In the genomic region with DNA sequence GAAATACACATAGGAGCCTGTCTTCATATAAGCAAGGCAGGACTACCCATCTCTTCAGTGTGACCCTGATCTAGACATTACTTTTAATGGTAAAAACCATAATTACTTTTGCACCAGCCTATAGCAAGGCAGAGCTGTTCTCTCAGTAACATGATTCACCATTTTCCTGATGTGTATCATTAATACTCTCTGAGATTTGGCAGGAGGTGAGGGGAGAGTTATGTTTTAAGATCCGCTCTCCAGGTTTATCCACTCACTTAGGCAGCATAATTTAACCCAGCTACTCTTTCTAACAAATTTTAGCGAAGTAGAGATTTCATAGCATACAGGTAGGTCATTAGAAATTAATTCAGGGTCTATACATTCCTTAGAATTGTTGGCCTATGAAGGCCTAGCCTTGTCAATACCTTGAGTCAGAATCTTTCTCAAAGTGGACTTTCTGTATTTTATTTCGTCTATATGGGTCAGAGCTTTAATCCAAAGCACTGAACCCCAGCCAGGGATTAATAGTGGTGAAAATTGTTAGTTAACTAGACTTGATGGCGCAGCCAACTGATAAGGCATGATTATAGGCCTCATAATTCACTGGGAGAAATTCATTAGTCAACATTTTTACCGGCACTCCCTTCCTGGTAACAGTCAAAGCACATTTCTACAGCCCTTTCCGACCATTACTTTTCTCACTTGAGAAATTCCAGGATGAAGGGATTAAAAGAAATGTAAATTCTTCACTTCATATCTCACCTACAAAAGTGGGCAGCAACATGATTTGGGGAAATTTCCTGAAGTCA, we compare ENCODE assay signal across 1 cellular context.
TF ChIP-seq lines count a peak whose summit lies in the region.

No MANE protein-coding gene starts in this region.

TF ChIP-seq in GM23338, 12 proteins besides CTCF, POLR2A, EP300 and RAD21:
- TF ChIP-seq, protein P1, sequence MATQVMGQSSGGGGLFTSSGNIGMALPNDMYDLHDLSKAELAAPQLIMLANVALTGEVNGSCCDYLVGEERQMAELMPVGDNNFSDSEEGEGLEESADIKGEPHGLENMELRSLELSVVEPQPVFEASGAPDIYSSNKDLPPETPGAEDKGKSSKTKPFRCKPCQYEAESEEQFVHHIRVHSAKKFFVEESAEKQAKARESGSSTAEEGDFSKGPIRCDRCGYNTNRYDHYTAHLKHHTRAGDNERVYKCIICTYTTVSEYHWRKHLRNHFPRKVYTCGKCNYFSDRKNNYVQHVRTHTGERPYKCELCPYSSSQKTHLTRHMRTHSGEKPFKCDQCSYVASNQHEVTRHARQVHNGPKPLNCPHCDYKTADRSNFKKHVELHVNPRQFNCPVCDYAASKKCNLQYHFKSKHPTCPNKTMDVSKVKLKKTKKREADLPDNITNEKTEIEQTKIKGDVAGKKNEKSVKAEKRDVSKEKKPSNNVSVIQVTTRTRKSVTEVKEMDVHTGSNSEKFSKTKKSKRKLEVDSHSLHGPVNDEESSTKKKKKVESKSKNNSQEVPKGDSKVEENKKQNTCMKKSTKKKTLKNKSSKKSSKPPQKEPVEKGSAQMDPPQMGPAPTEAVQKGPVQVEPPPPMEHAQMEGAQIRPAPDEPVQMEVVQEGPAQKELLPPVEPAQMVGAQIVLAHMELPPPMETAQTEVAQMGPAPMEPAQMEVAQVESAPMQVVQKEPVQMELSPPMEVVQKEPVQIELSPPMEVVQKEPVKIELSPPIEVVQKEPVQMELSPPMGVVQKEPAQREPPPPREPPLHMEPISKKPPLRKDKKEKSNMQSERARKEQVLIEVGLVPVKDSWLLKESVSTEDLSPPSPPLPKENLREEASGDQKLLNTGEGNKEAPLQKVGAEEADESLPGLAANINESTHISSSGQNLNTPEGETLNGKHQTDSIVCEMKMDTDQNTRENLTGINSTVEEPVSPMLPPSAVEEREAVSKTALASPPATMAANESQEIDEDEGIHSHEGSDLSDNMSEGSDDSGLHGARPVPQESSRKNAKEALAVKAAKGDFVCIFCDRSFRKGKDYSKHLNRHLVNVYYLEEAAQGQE (IDR thresholded peaks at IDR 0.05; ENCODE audit: unreplicated experiment), result no peak
- no peak for TF ChIP-seq STAT1 (IDR thresholded peaks at IDR 0.05; ENCODE audit: unreplicated experiment)
